ENCODE assay signal across 11 cellular contexts in the genomic region with DNA sequence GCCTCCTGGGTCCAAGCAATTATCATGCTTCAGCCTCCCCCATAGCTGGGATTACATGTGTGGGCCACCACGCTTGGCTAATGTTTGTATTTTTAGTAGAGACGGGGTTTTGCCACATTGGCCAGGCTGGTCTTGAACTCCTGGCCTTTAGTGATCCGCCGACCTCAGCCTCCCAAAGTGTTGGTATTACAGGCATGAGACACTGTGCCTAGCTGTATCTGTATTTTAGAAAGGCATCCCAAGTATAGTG.
DNase-seq lines count a peak whose midpoint lies in the region; ATAC-seq, FAIRE-seq and TF ChIP-seq lines count a peak whose summit lies in the region.
"Had no signal": no experiment of that assay in that cellular context is flagged by ENCODE, and none has a peak within 500 bp of the region (broad histone marks: within the 10 kb centered on the region; RNA-seq: fewer than 3 reads in every experiment).

No MANE protein-coding gene starts in this region.

- H3K4me1 Mint-ChIP-seq in mesothelial cell of epicardium = peaks cover 17% of the 10 kb centered on the region
- H3K4me1 Mint-ChIP-seq: B cell had no signal

- peaks cover 31 to 34% of the 10 kb centered on the region in 2 experiments for H3K4me1 ChIP-seq in K562 (replicated peaks in 1 of 2; ENCODE audit: control insufficient read depth in 2 of 2, insufficient read depth in 2 of 2, low read length in 2 of 2)
- H3K4me1 ChIP-seq in transverse colon = peaks cover 0 to 13% (median 6%) of the 10 kb centered on the region in 4 donors
- H3K4me1 ChIP-seq: prostate gland had no signal

- no peak for TF ChIP-seq RAD21 in K562 (CRISPR knock-in tag; conservative IDR thresholded peaks at IDR 0.05 in 1 of 2, IDR thresholded peaks at IDR 0.05 in 1 of 2)

- no peak for DNase-seq in activated naive CD4-positive, alpha-beta T cell treated with anti-CD3 and anti-CD28 coated beads, Interleukin-2, amount 50 U/mL, for 72 hours (ENCODE audit: low spot score in 2 of 2)
- DNase-seq in activated naive CD4-positive, alpha-beta T cell (lab: John Stamatoyannopoulos, UW) = no peak
- no peak for DNase-seq in K562 (ENCODE audit: extremely low read depth in 1 of 4, low spot score in 3 of 4)
- DNase-seq in mesothelial cell of epicardium (ENCODE audit: low spot score in 2 of 2, unreplicated experiment in 2 of 2) = no peak
- no peak for DNase-seq in transverse colon
- no peak for DNase-seq in RPMI8226
- no peak for DNase-seq in MG63
- DNase-seq: activated gamma-delta T cell treated with Interleukin-2 at 50 U/mL for 16 hours had no signal

- H4K20me1 ChIP-seq in K562 (replicated peaks; ENCODE audit: control insufficient read depth, insufficient read depth, low read length) = no peaks in the 10 kb centered on the region

- intact Hi-C loops in K562 (cut with micrococcal nuclease) (loop anchor here (10.0 kb wide), 1 partner anchor 386 kb away; no protein-coding TSS in a partner anchor), transverse colon (cut with DNase I; ENCODE audit: low total_unique reads) (no loop called here)

- TF ChIP-seq EP300 in K562 (IDR thresholded peaks at IDR 0.05; ENCODE audit: low read length) = no peak
- no peak for TF ChIP-seq EP300 in transverse colon (IDR thresholded peaks at IDR 0.05; ENCODE audit: low read depth)

- H3K27ac Mint-ChIP-seq in activated naive CD4-positive, alpha-beta T cell treated with anti-CD3 and anti-CD28 coated beads, Interleukin-2, amount 50 U/mL, for 72 hours = peak overlapping the region; percentile 55 to 69
- H3K27ac Mint-ChIP-seq in mesothelial cell of epicardium = peak overlapping the region; percentile 90
- H3K27ac Mint-ChIP-seq: B cell had no signal

- H3K9me3 ChIP-seq in K562 (replicated peaks; ENCODE audit: control insufficient read depth, insufficient read depth, low read depth, low read length) = no peaks in the 10 kb centered on the region
- H3K9me3 ChIP-seq in transverse colon = no peaks in the 10 kb centered on the region
- no peaks in the 10 kb centered on the region for H3K9me3 ChIP-seq in MG63
- H3K9me3 ChIP-seq: prostate gland had no signal

- TF ChIP-seq CTCF in K562 (IDR thresholded peaks at IDR 0.05 in 2 of 3, conservative IDR thresholded peaks at IDR 0.05 in 1 of 3; ENCODE audit: insufficient read depth in 2 of 3, low read depth in 1 of 3, low read length in 3 of 3) (no peak), mesothelial cell of epicardium (IDR thresholded peaks at IDR 0.05; ENCODE audit: unreplicated experiment) (no peak), transverse colon (IDR thresholded peaks at IDR 0.05) (no peak)

- TSS peak; percentile 94 for BruUV-seq in K562 (replicated peaks; lab: Mats Ljungman, UMichigan)

- no peaks in the 10 kb centered on the region for H3K9me1 ChIP-seq in K562 (ENCODE audit: control insufficient read depth, insufficient read depth, low read length)

- no peaks in the 10 kb centered on the region for H3K79me2 ChIP-seq in K562 (ENCODE audit: control insufficient read depth, insufficient read depth, low read length)

- no peak for TF ChIP-seq POLR2A in K562 (conservative IDR thresholded peaks at IDR 0.05)
- TF ChIP-seq POLR2A in transverse colon (IDR thresholded peaks at IDR 0.05) = no peak

- POLR2A ChIA-PET in K562 (lab: Yijun Ruan, JAX) = interaction anchor here (0.6 to 3.1 kb wide), 11 partner anchors 9 to 254 kb away, joined by 3 to 20 read pairs (median 4); a partner anchor contains a TSS

- no peaks in the 10 kb centered on the region for H3K36me3 ChIP-seq in K562 (ENCODE audit: control insufficient read depth, insufficient read depth, low read length)
- H3K36me3 ChIP-seq in transverse colon = no peaks in the 10 kb centered on the region
- no peaks in the 10 kb centered on the region for H3K36me3 ChIP-seq in MG63
- H3K36me3 ChIP-seq: prostate gland had no signal

- no peak for ATAC-seq in activated naive CD4-positive, alpha-beta T cell treated with anti-CD3 and anti-CD28 coated beads, Interleukin-2, amount 50 U/mL, for 72 hours
- ATAC-seq in K562 (peak; percentile 3), GM19035 (IDR thresholded peaks at IDR 0.05; ENCODE audit: unreplicated experiment) (no peak)

- H3K9me3 Mint-ChIP-seq in activated naive CD4-positive, alpha-beta T cell treated with anti-CD3 and anti-CD28 coated beads, Interleukin-2, amount 50 U/mL, for 72 hours = peaks cover 0 to 3% of the 10 kb centered on the region in 2 donors
- H3K9me3 Mint-ChIP-seq in mesothelial cell of epicardium = no peaks in the 10 kb centered on the region

- FAIRE-seq in K562 (lab: Jason Lieb, UNC) = no peak

- CTCF ChIA-PET in K562 (lab: Yijun Ruan, JAX; ENCODE audit: low intra/inter-chr PET ratio) = no interaction called here

- H3K9ac ChIP-seq in K562 (ENCODE audit: insufficient read depth in 1 of 2, low read depth in 2 of 2, low read length in 2 of 2) = peak overlapping the region; percentile 15 to 59; a peak in 3 of 4 replicates

- WGBS in K562 (ENCODE audit: insufficient coverage, low coverage, missing lambda C conversion rate) = 32% methylated on average over 4 of the region's 4 CpGs
- WGBS in transverse colon (ENCODE audit: low coverage in 1 of 2), 2 donors = 91% methylated on average over 4 of the region's 4 CpGs; no CpG with 5 or more reads in 1 of the 2 donors

- no peak overlapping the region for H3K4me3 Mint-ChIP-seq in mesothelial cell of epicardium
- H3K4me3 Mint-ChIP-seq: B cell had no signal

- in situ Hi-C loops in K562 (cut with MboI) = no loop called here
- in situ Hi-C loops in transverse colon (cut with MboI; ENCODE audit: low pct_ligation_motif_present in 1 of 4, low pct_unique_long_range_greater_than_20kb in 1 of 4, low sequenced_read_pairs in 3 of 4) = loop anchor here in 1 of 4 donors (25.0 kb wide), 1 partner anchor 383 kb away; no protein-coding TSS in a partner anchor

- H3K4me3 ChIP-seq in K562 (no peak overlapping the region), transverse colon (no peak overlapping the region), MG63 (no peak overlapping the region)
- H3K4me3 ChIP-seq: prostate gland had no signal

- H3K4me2 ChIP-seq in K562 (ENCODE audit: insufficient read depth, low read length) = peak overlapping the region; percentile 74

- no peaks in the 10 kb centered on the region for H3K27me3 Mint-ChIP-seq in mesothelial cell of epicardium (ENCODE audit: low read depth)

- peak overlapping the region; percentile 83 for H3K27ac ChIP-seq in K562 (ENCODE audit: extremely low read depth, low read depth, low read length)
- peak overlapping the region; percentile 53 to 77 (median 62) for H3K27ac ChIP-seq in transverse colon

- peak overlapping the region; percentile 86 for H2AFZ ChIP-seq in K562 (ENCODE audit: low read depth, low read length)

- H3K36me3 Mint-ChIP-seq in activated naive CD4-positive, alpha-beta T cell treated with anti-CD3 and anti-CD28 coated beads, Interleukin-2, amount 50 U/mL, for 72 hours = no peaks in the 10 kb centered on the region
- H3K36me3 Mint-ChIP-seq in mesothelial cell of epicardium = no peaks in the 10 kb centered on the region

- H3K27me3 ChIP-seq in K562 (ENCODE audit: control insufficient read depth in 2 of 2, insufficient read depth in 2 of 2, low read length in 2 of 2) = no peaks in the 10 kb centered on the region
- H3K27me3 ChIP-seq in transverse colon = no peaks in the 10 kb centered on the region
- no peaks in the 10 kb centered on the region for H3K27me3 ChIP-seq in MG63

TF ChIP-seq in K562, 482 proteins besides CTCF, POLR2A, EP300 and RAD21 (continues in another document):
- TF ChIP-seq ZNF668 (CRISPR knock-in tag; IDR thresholded peaks at IDR 0.05) (peak; percentile 56), ZNF785 (CRISPR knock-in tag; IDR thresholded peaks at IDR 0.05) (no peak), ETV6 (IDR thresholded peaks at IDR 0.05; ENCODE audit: borderline replicate concordance in 1 of 2, low read depth in 2 of 2, low read length in 1 of 2) (no peak), ETV6 (CRISPR knock-in tag; IDR thresholded peaks at IDR 0.05; ENCODE audit: borderline replicate concordance) (no peak), NR1H2 (CRISPR knock-in tag; IDR thresholded peaks at IDR 0.05) (0 out of 2 replicates have a peak, but pooled peaks have one; percentile 24), MIER1 (IDR thresholded peaks at IDR 0.05; ENCODE audit: low read depth) (0 out of 2 replicates have a peak, but pooled peaks have one; percentile 31), PRPF4 (IDR thresholded peaks at IDR 0.05; ENCODE audit: insufficient read depth, low read depth, low read length, poor library complexity, severe bottlenecking) (no peak), TEAD2 (tag; IDR thresholded peaks at IDR 0.05) (no peak), ZNF24 (IDR thresholded peaks at IDR 0.05) (no peak), HOXB6 (CRISPR knock-in tag; IDR thresholded peaks at IDR 0.05; ENCODE audit: borderline replicate concordance) (0 out of 2 replicates have a peak, but pooled peaks have one; percentile 20)
- TF ChIP-seq, protein P1, sequence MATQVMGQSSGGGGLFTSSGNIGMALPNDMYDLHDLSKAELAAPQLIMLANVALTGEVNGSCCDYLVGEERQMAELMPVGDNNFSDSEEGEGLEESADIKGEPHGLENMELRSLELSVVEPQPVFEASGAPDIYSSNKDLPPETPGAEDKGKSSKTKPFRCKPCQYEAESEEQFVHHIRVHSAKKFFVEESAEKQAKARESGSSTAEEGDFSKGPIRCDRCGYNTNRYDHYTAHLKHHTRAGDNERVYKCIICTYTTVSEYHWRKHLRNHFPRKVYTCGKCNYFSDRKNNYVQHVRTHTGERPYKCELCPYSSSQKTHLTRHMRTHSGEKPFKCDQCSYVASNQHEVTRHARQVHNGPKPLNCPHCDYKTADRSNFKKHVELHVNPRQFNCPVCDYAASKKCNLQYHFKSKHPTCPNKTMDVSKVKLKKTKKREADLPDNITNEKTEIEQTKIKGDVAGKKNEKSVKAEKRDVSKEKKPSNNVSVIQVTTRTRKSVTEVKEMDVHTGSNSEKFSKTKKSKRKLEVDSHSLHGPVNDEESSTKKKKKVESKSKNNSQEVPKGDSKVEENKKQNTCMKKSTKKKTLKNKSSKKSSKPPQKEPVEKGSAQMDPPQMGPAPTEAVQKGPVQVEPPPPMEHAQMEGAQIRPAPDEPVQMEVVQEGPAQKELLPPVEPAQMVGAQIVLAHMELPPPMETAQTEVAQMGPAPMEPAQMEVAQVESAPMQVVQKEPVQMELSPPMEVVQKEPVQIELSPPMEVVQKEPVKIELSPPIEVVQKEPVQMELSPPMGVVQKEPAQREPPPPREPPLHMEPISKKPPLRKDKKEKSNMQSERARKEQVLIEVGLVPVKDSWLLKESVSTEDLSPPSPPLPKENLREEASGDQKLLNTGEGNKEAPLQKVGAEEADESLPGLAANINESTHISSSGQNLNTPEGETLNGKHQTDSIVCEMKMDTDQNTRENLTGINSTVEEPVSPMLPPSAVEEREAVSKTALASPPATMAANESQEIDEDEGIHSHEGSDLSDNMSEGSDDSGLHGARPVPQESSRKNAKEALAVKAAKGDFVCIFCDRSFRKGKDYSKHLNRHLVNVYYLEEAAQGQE (CRISPR knock-in tag; IDR thresholded peaks at IDR 0.05; ENCODE audit: low read depth) = no peak
